ENCODE assay signal across 11 cellular contexts in the genomic region with DNA sequence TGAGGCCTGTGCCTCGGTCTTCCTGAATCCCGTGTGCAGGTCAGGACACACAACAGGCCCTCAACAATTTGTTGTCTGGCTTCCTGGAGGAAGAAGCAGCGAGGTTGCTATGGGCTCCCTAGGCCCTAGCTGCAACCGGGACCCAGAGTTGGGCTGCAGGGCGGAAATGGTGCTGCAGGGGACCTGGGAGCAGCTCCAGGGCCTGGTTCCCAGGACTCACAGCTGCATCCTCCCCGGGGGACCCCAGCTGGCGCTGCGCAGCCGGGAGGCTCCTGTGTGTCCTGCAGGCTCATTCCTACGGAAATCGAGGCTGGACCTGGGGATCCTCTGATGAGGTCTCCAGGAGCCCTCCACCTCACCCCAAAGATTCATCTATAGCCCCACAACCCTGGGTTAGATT. TPM values are rescaled to one million over a fixed set of nuclear protein-coding genes. Genes with fewer than 3 reads are reported as not detected.
DNase-seq lines count a peak whose midpoint lies in the region; ATAC-seq lines count a peak whose summit lies in the region.
"Had no signal": no experiment of that assay in that cellular context is flagged by ENCODE, and none has a peak within 500 bp of the region (broad histone marks: within the 10 kb centered on the region; RNA-seq: fewer than 3 reads in every experiment).

No MANE protein-coding gene starts in this region.

- H3K4me2 ChIP-seq in Karpas-422 (ENCODE audit: low read depth, low read length, poor library complexity, severe bottlenecking), result peak overlapping the region; percentile 74

- no peaks in the 10 kb centered on the region for H3K9me3 Mint-ChIP-seq in activated T-helper 1 cell treated with anti-CD3 and anti-CD28 coated beads, Interleukin-12 subunit alpha, Interleukin-12 subunit beta, Interleukin-2, Interleukin-4 antibody, amounts not matched to agents 30 ng/mL and 10 ng/mL and 1 ng/mL, durations not matched to agents 14 hours and 24 hours and 36 hours
- no peaks in the 10 kb centered on the region for H3K9me3 Mint-ChIP-seq in immature natural killer cell
- H3K9me3 Mint-ChIP-seq in stimulated activated naive B cell treated with anti-CD40 and anti-IgM and Interleukin-4, amounts not matched to agents 10 μg/mL and 1 μg/mL and 100 μg/mL, for 72 hours, result no peaks in the 10 kb centered on the region

- no peak overlapping the region for H3K27ac Mint-ChIP-seq in activated T-helper 1 cell treated with anti-CD3 and anti-CD28 coated beads, Interleukin-12 subunit alpha, Interleukin-12 subunit beta, Interleukin-2, Interleukin-4 antibody, amounts not matched to agents 30 ng/mL and 10 ng/mL and 1 ng/mL, durations not matched to agents 14 hours and 24 hours and 36 hours
- peak overlapping the region; percentile 36 to 99 (median 89) for H3K27ac Mint-ChIP-seq in immature natural killer cell
- peak overlapping the region; percentile 47 for H3K27ac Mint-ChIP-seq in stimulated activated naive B cell treated with anti-CD40 and anti-IgM and Interleukin-4, amounts not matched to agents 10 μg/mL and 1 μg/mL and 100 μg/mL, for 72 hours

- peaks cover 17% of the 10 kb centered on the region for H3K79me2 ChIP-seq in Karpas-422 (ENCODE audit: low read length)

- no peak overlapping the region for H2AFZ ChIP-seq in Karpas-422 (ENCODE audit: low read length)

- H3K4me1 Mint-ChIP-seq in activated T-helper 1 cell treated with anti-CD3 and anti-CD28 coated beads, Interleukin-12 subunit alpha, Interleukin-12 subunit beta, Interleukin-2, Interleukin-4 antibody, amounts not matched to agents 30 ng/mL and 10 ng/mL and 1 ng/mL, durations not matched to agents 14 hours and 24 hours and 36 hours (ENCODE audit: low read depth), result peaks cover 34% of the 10 kb centered on the region
- H3K4me1 Mint-ChIP-seq in immature natural killer cell, result peaks cover 21 to 26% of the 10 kb centered on the region in 2 donors
- H3K4me1 Mint-ChIP-seq in stimulated activated naive B cell treated with anti-CD40 and anti-IgM and Interleukin-4, amounts not matched to agents 10 μg/mL and 1 μg/mL and 100 μg/mL, for 72 hours, result peaks cover 26 to 56% of the 10 kb centered on the region in 2 donors

- H3K4me3 ChIP-seq in Karpas-422 (ENCODE audit: low read length), result peak overlapping the region; percentile 55; the same call in 1 of the 2 replicates

- H3K27me3 ChIP-seq in Karpas-422 (ENCODE audit: low read length), result no peaks in the 10 kb centered on the region
- H3K27me3 ChIP-seq: body of pancreas, pancreas had no signal

- peak overlapping the region; percentile 69 for H3K9ac ChIP-seq in Karpas-422 (ENCODE audit: low read length)

- H3K27ac ChIP-seq in Karpas-422 (ENCODE audit: low read length), result peak overlapping the region; percentile 74

- H3K9me2 ChIP-seq in Karpas-422 (replicated peaks; ENCODE audit: insufficient read depth, low read length), result no peaks in the 10 kb centered on the region

- no peaks in the 10 kb centered on the region for H3K9me3 ChIP-seq in Karpas-422 (ENCODE audit: low read length)
- H3K9me3 ChIP-seq: body of pancreas, pancreas had no signal

- no peaks in the 10 kb centered on the region for H3K36me3 ChIP-seq in Karpas-422 (ENCODE audit: insufficient read depth, low read length)
- H3K36me3 ChIP-seq: pancreas had no signal

- peaks cover 26% of the 10 kb centered on the region for H3K4me1 ChIP-seq in Karpas-422 (ENCODE audit: low read length)

- ATAC-seq in stimulated activated naive B cell treated with anti-CD40 and anti-IgM and Interleukin-4, amounts not matched to agents 10 μg/mL and 1 μg/mL and 100 μg/mL, for 72 hours (replicated peaks), result no peak
- no peak for ATAC-seq in HG03520 (IDR thresholded peaks at IDR 0.05; ENCODE audit: unreplicated experiment)

- DNase-seq in Karpas-422, result no peak
- no peak for DNase-seq in activated T-helper 1 cell treated with anti-CD3 and anti-CD28 coated beads, Interleukin-12 subunit alpha, Interleukin-12 subunit beta, Interleukin-2, Interleukin-4 antibody, amounts not matched to agents 30 ng/mL and 10 ng/mL and 1 ng/mL, durations not matched to agents 14 hours and 24 hours and 36 hours (ENCODE audit: low spot score)
- DNase-seq in immature natural killer cell, result no peak
- DNase-seq in stimulated activated naive B cell treated with anti-CD40 and anti-IgM and Interleukin-4, amounts not matched to agents 10 μg/mL and 1 μg/mL and 100 μg/mL, for 72 hours, result no peak
- DNase-seq in NOMO-1 (lab: John Stamatoyannopoulos, UW; ENCODE audit: unreplicated experiment in 2 of 2), result no peak
- no peak for DNase-seq in dedifferentiated amniotic fluid mesenchymal stem cell (ENCODE audit: extremely low spot score)
- DNase-seq: glutamatergic neuron, NCI-H2029 had no signal

- H4K20me1 ChIP-seq in Karpas-422 (ENCODE audit: insufficient read depth, low read depth, low read length), result no peaks in the 10 kb centered on the region

- peaks cover 2% of the 10 kb centered on the region for H3K36me3 Mint-ChIP-seq in activated T-helper 1 cell treated with anti-CD3 and anti-CD28 coated beads, Interleukin-12 subunit alpha, Interleukin-12 subunit beta, Interleukin-2, Interleukin-4 antibody, amounts not matched to agents 30 ng/mL and 10 ng/mL and 1 ng/mL, durations not matched to agents 14 hours and 24 hours and 36 hours (ENCODE audit: low read depth)
- no peaks in the 10 kb centered on the region for H3K36me3 Mint-ChIP-seq in immature natural killer cell
- peaks cover 2 to 4% of the 10 kb centered on the region in 2 donors for H3K36me3 Mint-ChIP-seq in stimulated activated naive B cell treated with anti-CD40 and anti-IgM and Interleukin-4, amounts not matched to agents 10 μg/mL and 1 μg/mL and 100 μg/mL, for 72 hours

- peak overlapping the region; percentile 13 for H3K4me3 Mint-ChIP-seq in activated T-helper 1 cell treated with anti-CD3 and anti-CD28 coated beads, Interleukin-12 subunit alpha, Interleukin-12 subunit beta, Interleukin-2, Interleukin-4 antibody, amounts not matched to agents 30 ng/mL and 10 ng/mL and 1 ng/mL, durations not matched to agents 14 hours and 24 hours and 36 hours
- H3K4me3 Mint-ChIP-seq in immature natural killer cell, result peak overlapping the region in 4 of 5 donors; percentile 39 to 92 (median 90)
- H3K4me3 Mint-ChIP-seq in stimulated activated naive B cell treated with anti-CD40 and anti-IgM and Interleukin-4, amounts not matched to agents 10 μg/mL and 1 μg/mL and 100 μg/mL, for 72 hours, result no peak overlapping the region

- intact Hi-C loops in activated T-helper 1 cell treated with anti-CD3 and anti-CD28 coated beads, Interleukin-12 subunit alpha, Interleukin-12 subunit beta, Interleukin-2, Interleukin-4 antibody, amounts not matched to agents 30 ng/mL and 10 ng/mL and 1 ng/mL, durations not matched to agents 14 hours and 24 hours and 36 hours (cut with micrococcal nuclease), result loop anchor here (2.0 kb wide), 2 partner anchors 168 to 1012 kb away; a partner anchor contains a TSS

- peaks cover 2% of the 10 kb centered on the region for H3K27me3 Mint-ChIP-seq in activated T-helper 1 cell treated with anti-CD3 and anti-CD28 coated beads, Interleukin-12 subunit alpha, Interleukin-12 subunit beta, Interleukin-2, Interleukin-4 antibody, amounts not matched to agents 30 ng/mL and 10 ng/mL and 1 ng/mL, durations not matched to agents 14 hours and 24 hours and 36 hours (ENCODE audit: insufficient read depth)
- peaks cover 2 to 8% (median 6%) of the 10 kb centered on the region in 3 donors for H3K27me3 Mint-ChIP-seq in immature natural killer cell (ENCODE audit: low read depth in 3 of 3)
- peaks cover 1 to 12% of the 10 kb centered on the region in 2 donors for H3K27me3 Mint-ChIP-seq in stimulated activated naive B cell treated with anti-CD40 and anti-IgM and Interleukin-4, amounts not matched to agents 10 μg/mL and 1 μg/mL and 100 μg/mL, for 72 hours

RNA-seq across cellular contexts. Expression of a gene that starts 1.0 kb away (rescaled TPM):
- total RNA-seq in Karpas-422 (2014; rRNA removed; shearing (Covaris generic); ENCODE audit: low replicate concordance), result 1.8 and 9.0 TPM in 2 replicates
- 13.2 and 13.7 TPM in 2 replicates for total RNA-seq in activated T-helper 1 cell treated with anti-CD3 and anti-CD28 coated beads, Interleukin-12 subunit alpha, Interleukin-12 subunit beta, Interleukin-2, Interleukin-4 antibody, amounts not matched to agents 30 ng/mL and 10 ng/mL and 1 ng/mL, durations not matched to agents 14 hours and 24 hours and 36 hours
- 10 to 100 TPM in 1 of 3 donors, 1 to 10 TPM in 2; 2.4 to 14.1 (median 5.2) TPM for polyA plus RNA-seq in immature natural killer cell

RNA-seq across cellular contexts. Expression of a gene that starts 31.8 kb away (rescaled TPM):
- 30.8 and 63.4 TPM in 2 replicates for total RNA-seq in Karpas-422 (2014; rRNA removed; shearing (Covaris generic); ENCODE audit: low replicate concordance)
- 97.1 and 98.0 TPM in 2 replicates for total RNA-seq in activated T-helper 1 cell treated with anti-CD3 and anti-CD28 coated beads, Interleukin-12 subunit alpha, Interleukin-12 subunit beta, Interleukin-2, Interleukin-4 antibody, amounts not matched to agents 30 ng/mL and 10 ng/mL and 1 ng/mL, durations not matched to agents 14 hours and 24 hours and 36 hours
- polyA plus RNA-seq in immature natural killer cell, result 100 to 1,000 TPM; 207 to 245 (median 233) TPM

Comparison
In these comparisons a context has a peak if more than half of its experiments do, and no peak if none do; other contexts are left out.
1. H3K4me3 Mint-ChIP-seq: peak in activated T-helper 1 cell treated with anti-CD3 and anti-CD28 coated beads, Interleukin-12 subunit alpha, Interleukin-12 subunit beta, Interleukin-2, Interleukin-4 antibody, amounts not matched to agents 30 ng/mL and 10 ng/mL and 1 ng/mL, durations not matched to agents 14 hours and 24 hours and 36 hours (single experiment) and immature natural killer cell (4 of 5); none in stimulated activated naive B cell treated with anti-CD40 and anti-IgM and Interleukin-4, amounts not matched to agents 10 μg/mL and 1 μg/mL and 100 μg/mL, for 72 hours (0 of 2).